8 cellular contexts compared by ENCODE assay signal in genomic region chr4:140757220-140757607, GRCh38. TPM values are rescaled to one million over a fixed set of nuclear protein-coding genes. Genes with fewer than 3 reads are reported as not detected.
A peak's percentile ranks its signal among the peaks of the same experiment; 100 is the strongest.
DNase-seq lines count a peak whose midpoint lies in the region; TF ChIP-seq lines count a peak whose summit lies in the region.

No MANE protein-coding gene starts in this region.

- H3K27me3 Mint-ChIP-seq in CD14-positive monocyte (ENCODE audit: low read depth in 3 of 3) (peaks cover 12 to 19% (median 15%) of the 10 kb centered on the region in 3 donors), osteocyte (ENCODE audit: unreplicated experiment) (no peaks in the 10 kb centered on the region)

- peak overlapping the region; percentile 84 to 94 for H3K4me3 Mint-ChIP-seq in CD14-positive monocyte
- peak overlapping the region; percentile 78 for H3K4me3 Mint-ChIP-seq in osteocyte (ENCODE audit: unreplicated experiment)

- POLR2A ChIA-PET in RWPE1 (lab: Yijun Ruan, JAX; ENCODE audit: low non-redundant PET), result interaction anchor here (0.5 kb wide), 1 partner anchor 28 kb away, joined by 3 read pairs; no protein-coding TSS in a partner anchor

- intact Hi-C loops in CD14-positive monocyte (cut with micrococcal nuclease), result loop anchor here (2.0 to 10.0 kb wide), 4 partner anchors 14 to 48 kb away; no protein-coding TSS in a partner anchor
- intact Hi-C loops in posterior vena cava (cut with DNase I), result no loop called here

- CTCF ChIA-PET in RWPE1 (lab: Yijun Ruan, JAX), result interaction anchor here (0.7 kb wide), 1 partner anchor 36 kb away, joined by 3 read pairs; no protein-coding TSS in a partner anchor

- H3K27ac Mint-ChIP-seq in CD14-positive monocyte, result peak overlapping the region; percentile 94 to 98 (median 97)
- peak overlapping the region; percentile 95 for H3K27ac Mint-ChIP-seq in osteocyte (ENCODE audit: unreplicated experiment)

- H3K4me1 Mint-ChIP-seq in CD14-positive monocyte (peaks cover 38% of the 10 kb centered on the region), osteocyte (ENCODE audit: unreplicated experiment) (peaks cover 33% of the 10 kb centered on the region)

- no peak for DNase-seq in CD14-positive monocyte (ENCODE audit: low spot score)
- DNase-seq in RWPE1 (ENCODE audit: low spot score), result no peak
- peak; percentile 31 for DNase-seq in fibroblast of gingiva (ENCODE audit: low read depth)
- no peak for DNase-seq in osteocyte (ENCODE audit: extremely low spot score, unreplicated experiment)
- no peak for DNase-seq in stimulated activated CD4-positive, alpha-beta T cell treated with anti-CD3 and anti-CD28 coated beads, Interleukin-15, amount 100 ng/mL, for 24 hours
- no peak for DNase-seq in NOMO-1 treated with DMSO at 0.1 percent for 48 hours (lab: John Stamatoyannopoulos, UW; ENCODE audit: unreplicated experiment)
- DNase-seq in SK-N-DZ (ENCODE audit: low spot score), result no peak
- no peak for DNase-seq in posterior vena cava (ENCODE audit: low spot score)

- H3K9me3 Mint-ChIP-seq in CD14-positive monocyte (peaks cover 0 to 3% (median 2%) of the 10 kb centered on the region in 7 donors), osteocyte (ENCODE audit: unreplicated experiment) (no peaks in the 10 kb centered on the region)

- peak overlapping the region; percentile 95 for H3K27ac ChIP-seq in RWPE1

- TF ChIP-seq CTCF in CD14-positive monocyte (IDR thresholded peaks at IDR 0.05) (no peak), RWPE1 (conservative IDR thresholded peaks at IDR 0.05; ENCODE audit: low read depth) (no peak), osteocyte (IDR thresholded peaks at IDR 0.05) (no peak)

- H3K36me3 Mint-ChIP-seq in CD14-positive monocyte (peaks cover 18 to 26% of the 10 kb centered on the region in 2 donors), osteocyte (ENCODE audit: unreplicated experiment) (peaks cover 10% of the 10 kb centered on the region)

RNA-seq across cellular contexts. Expression of gene TBC1D9, which starts 1.0 kb away (rescaled TPM):
- 10 to 100 TPM; 13.6 to 21.0 TPM for polyA plus RNA-seq in CD14-positive monocyte
- total RNA-seq in osteocyte, result 38.8 and 39.4 TPM in 2 replicates
- 8.2 and 9.7 TPM in 2 replicates for polyA plus RNA-seq in SK-N-DZ (2014; cell fraction: cytosol; rRNA removed)
- polyA plus RNA-seq in SK-N-DZ (2014; cell fraction: nucleus; rRNA removed), result 11.7 and 13.1 TPM in 2 replicates
- 10 to 100 TPM; 13.9 to 16.9 TPM for total RNA-seq in posterior vena cava

Comparison
In these comparisons a context has a peak if more than half of its experiments do, and no peak if none do; other contexts are left out.
1. intact Hi-C loops: an anchor here in CD14-positive monocyte (2.0 to 10.0 kb wide); none called in posterior vena cava.